Comparison of ENCODE assay signal across 21 cellular contexts in genomic region chr1:169042377-169042776, GRCh38.
DNase-seq lines count a peak whose midpoint lies in the region; ATAC-seq and TF ChIP-seq lines count a peak whose summit lies in the region.
"Had no signal": no experiment of that assay in that cellular context is flagged by ENCODE, and none has a peak within 500 bp of the region (broad histone marks: within the 10 kb centered on the region; RNA-seq: fewer than 3 reads in every experiment).

No MANE protein-coding gene starts in this region.

- no peak for TF ChIP-seq CTCF in CD4-positive, alpha-beta T cell (IDR thresholded peaks at IDR 0.05)

- peaks cover 1% of the 10 kb centered on the region for H3K36me3 Mint-ChIP-seq in activated naive CD4-positive, alpha-beta T cell treated with anti-CD3 and anti-CD28 coated beads, Interleukin-2, amount 50 U/mL, for 24 hours
- peaks cover under 1 to 7% of the 10 kb centered on the region in 2 donors for H3K36me3 Mint-ChIP-seq in activated naive CD4-positive, alpha-beta T cell treated with anti-CD3 and anti-CD28 coated beads, Interleukin-2, amount 50 U/mL, for 72 hours
- H3K36me3 Mint-ChIP-seq in CD4-positive, alpha-beta T cell (ENCODE audit: low read depth): no peaks in the 10 kb centered on the region
- H3K36me3 Mint-ChIP-seq in activated T-helper 17 cell treated with anti-CD3 and anti-CD28 coated beads, Interleukin-2, amount 50 U/mL, for 72 hours (ENCODE audit: low read depth): no peaks in the 10 kb centered on the region
- H3K36me3 Mint-ChIP-seq: CD8-positive, alpha-beta T cell had no signal

- no peak for DNase-seq in activated naive CD4-positive, alpha-beta T cell treated with anti-CD3 and anti-CD28 coated beads, Interleukin-2, amount 50 U/mL, for 72 hours (ENCODE audit: low spot score in 2 of 2)
- DNase-seq in CD4-positive, alpha-beta T cell: no peak
- DNase-seq in pons (ENCODE audit: low spot score): peak; percentile 19
- no peak for DNase-seq in 8988T
- DNase-seq in NCI-H1436 treated with DMSO at 0.1 percent for 48 hours (lab: John Stamatoyannopoulos, UW): no peak
- DNase-seq: Caco-2; CD8-positive, alpha-beta T cell; EL; GF-D8; HCEC 1CT; KBM-7; MV-4-11; NCI-H1105 treated with DMSO at 0.1 percent for 48 hours; NCI-H2081; NCI-H226; NCI-H510A; RPMI8226; SHP77 treated with DMSO at 0.1 percent for 48 hours had no signal

- POLR2A ChIA-PET in CD4-positive, alpha-beta T cell (lab: Charles Lee): no interaction called here

- no peaks in the 10 kb centered on the region for H3K9me3 ChIP-seq in CD4-positive, alpha-beta T cell (ENCODE audit: control insufficient read depth, low read length)

- H3K4me1 Mint-ChIP-seq in activated naive CD4-positive, alpha-beta T cell treated with anti-CD3 and anti-CD28 coated beads, Interleukin-2, amount 50 U/mL, for 24 hours: peaks cover 58% of the 10 kb centered on the region
- H3K4me1 Mint-ChIP-seq in CD4-positive, alpha-beta T cell (ENCODE audit: low read depth): peaks cover 42% of the 10 kb centered on the region
- H3K4me1 Mint-ChIP-seq in activated T-helper 17 cell treated with anti-CD3 and anti-CD28 coated beads, Interleukin-2, amount 50 U/mL, for 72 hours: peaks cover 46% of the 10 kb centered on the region

- H3K4me3 Mint-ChIP-seq in activated naive CD4-positive, alpha-beta T cell treated with anti-CD3 and anti-CD28 coated beads, Interleukin-2, amount 50 U/mL, for 24 hours: no peak overlapping the region
- H3K4me3 Mint-ChIP-seq in CD4-positive, alpha-beta T cell: no peak overlapping the region
- H3K4me3 Mint-ChIP-seq in activated T-helper 17 cell treated with anti-CD3 and anti-CD28 coated beads, Interleukin-2, amount 50 U/mL, for 72 hours: no peak overlapping the region
- H3K4me3 Mint-ChIP-seq: CD8-positive, alpha-beta T cell had no signal

- peaks cover under 1% of the 10 kb centered on the region for H3K9me3 Mint-ChIP-seq in activated naive CD4-positive, alpha-beta T cell treated with anti-CD3 and anti-CD28 coated beads, Interleukin-2, amount 50 U/mL, for 24 hours
- H3K9me3 Mint-ChIP-seq in activated naive CD4-positive, alpha-beta T cell treated with anti-CD3 and anti-CD28 coated beads, Interleukin-2, amount 50 U/mL, for 72 hours: peaks cover under 1 to 2% of the 10 kb centered on the region in 2 donors
- H3K9me3 Mint-ChIP-seq in CD4-positive, alpha-beta T cell: no peaks in the 10 kb centered on the region
- no peaks in the 10 kb centered on the region for H3K9me3 Mint-ChIP-seq in activated T-helper 17 cell treated with anti-CD3 and anti-CD28 coated beads, Interleukin-2, amount 50 U/mL, for 72 hours

- H3K27me3 ChIP-seq in CD4-positive, alpha-beta T cell (ENCODE audit: control insufficient read depth, insufficient read depth, low read length): no peaks in the 10 kb centered on the region
- H3K27me3 ChIP-seq: BLaER1 had no signal

- CTCF ChIA-PET in CD4-positive, alpha-beta T cell (lab: Charles Lee): interaction anchor here (1.3 kb wide), 1 partner anchor 10 kb away, joined by 3 read pairs; no protein-coding TSS in a partner anchor

- no peaks in the 10 kb centered on the region for H3K27me3 Mint-ChIP-seq in activated naive CD4-positive, alpha-beta T cell treated with anti-CD3 and anti-CD28 coated beads, Interleukin-2, amount 50 U/mL, for 24 hours
- no peaks in the 10 kb centered on the region for H3K27me3 Mint-ChIP-seq in CD4-positive, alpha-beta T cell
- H3K27me3 Mint-ChIP-seq in activated T-helper 17 cell treated with anti-CD3 and anti-CD28 coated beads, Interleukin-2, amount 50 U/mL, for 72 hours: no peaks in the 10 kb centered on the region

- intact Hi-C loops in CD4-positive, alpha-beta T cell (cut with DNase I, micrococcal nuclease): no loop called here

- no peak for ATAC-seq in activated naive CD4-positive, alpha-beta T cell treated with anti-CD3 and anti-CD28 coated beads, Interleukin-2, amount 50 U/mL, for 72 hours
- ATAC-seq in CD4-positive, alpha-beta T cell (ENCODE audit: poor library complexity): no peak
- ATAC-seq in activated T-helper 17 cell treated with anti-CD3 and anti-CD28 coated beads, Interleukin-2, amount 50 U/mL, for 72 hours (replicated peaks): no peak
- ATAC-seq: CD8-positive, alpha-beta T cell had no signal

- H3K27ac ChIP-seq in CD4-positive, alpha-beta T cell (ENCODE audit: low read depth, low read length): no peak overlapping the region
- H3K27ac ChIP-seq: BLaER1 had no signal

- H3K27ac Mint-ChIP-seq in activated naive CD4-positive, alpha-beta T cell treated with anti-CD3 and anti-CD28 coated beads, Interleukin-2, amount 50 U/mL, for 24 hours: peak overlapping the region; percentile 11
- H3K27ac Mint-ChIP-seq in activated naive CD4-positive, alpha-beta T cell treated with anti-CD3 and anti-CD28 coated beads, Interleukin-2, amount 50 U/mL, for 72 hours: no peak overlapping the region
- peak overlapping the region; percentile 10 for H3K27ac Mint-ChIP-seq in CD4-positive, alpha-beta T cell
- peak overlapping the region; percentile 26 for H3K27ac Mint-ChIP-seq in activated T-helper 17 cell treated with anti-CD3 and anti-CD28 coated beads, Interleukin-2, amount 50 U/mL, for 72 hours

Comparison
In these comparisons a context has a peak if more than half of its experiments do, and no peak if none do; other contexts are left out.
1. H3K27ac Mint-ChIP-seq: peak in activated naive CD4-positive, alpha-beta T cell treated with anti-CD3 and anti-CD28 coated beads, Interleukin-2, amount 50 U/mL, for 24 hours (single experiment), CD4-positive, alpha-beta T cell (single experiment) and activated T-helper 17 cell treated with anti-CD3 and anti-CD28 coated beads, Interleukin-2, amount 50 U/mL, for 72 hours (single experiment); none in activated naive CD4-positive, alpha-beta T cell treated with anti-CD3 and anti-CD28 coated beads, Interleukin-2, amount 50 U/mL, for 72 hours (0 of 2).